In genomic region chr5:129113867-129114266, GRCh38 we compare ENCODE assay signal across 25 cellular contexts. TPM values are rescaled to one million over a fixed set of nuclear protein-coding genes. Genes with fewer than 3 reads are reported as not detected.
DNase-seq lines count a peak whose midpoint lies in the region; FAIRE-seq and TF ChIP-seq lines count a peak whose summit lies in the region.
"Had no signal": no experiment of that assay in that cellular context is flagged by ENCODE, and none has a peak within 500 bp of the region (broad histone marks: within the 10 kb centered on the region; RNA-seq: fewer than 3 reads in every experiment).

No MANE protein-coding gene starts in this region.

- H3K27ac Mint-ChIP-seq in mesothelial cell of epicardium, result no peak overlapping the region
- H3K27ac Mint-ChIP-seq: activated naive CD4-positive, alpha-beta T cell treated with anti-CD3 and anti-CD28 coated beads, Interleukin-2, amount 10 ng/mL, durations not matched to agents 7 days and 5 days had no signal

- no peak overlapping the region for H3K4me3 Mint-ChIP-seq in mesothelial cell of epicardium
- H3K4me3 Mint-ChIP-seq: activated naive CD4-positive, alpha-beta T cell treated with anti-CD3 and anti-CD28 coated beads, Interleukin-2, amount 10 ng/mL, durations not matched to agents 7 days and 5 days; activated T-cell treated with anti-CD3 and anti-CD28 coated beads, Interleukin-2, amount 50 U/mL, for 4 hours; effector memory CD8-positive, alpha-beta T cell had no signal

- peaks cover 29% of the 10 kb centered on the region for H3K4me1 Mint-ChIP-seq in mesothelial cell of epicardium
- H3K4me1 Mint-ChIP-seq: activated naive CD4-positive, alpha-beta T cell treated with anti-CD3 and anti-CD28 coated beads, Interleukin-2, amount 10 ng/mL, durations not matched to agents 7 days and 5 days had no signal

- DNase-seq in cardiac fibroblast (ENCODE audit: low read depth in 2 of 2) (no peak), mesothelial cell of epicardium (ENCODE audit: low spot score in 2 of 2, unreplicated experiment in 2 of 2) (no peak), GF-D8 (lab: John Stamatoyannopoulos, UW) (no peak), DMS79 treated with DMSO at 0.1 percent for 48 hours (lab: John Stamatoyannopoulos, UW) (no peak), 8988T (no peak), cerebellar nuclear complex (lab: John Stamatoyannopoulos, UW) (no peak)
- DNase-seq: activated CD8-positive, alpha-beta memory T cell treated with anti-CD3 and anti-CD28 coated beads for 24 hours; activated naive CD4-positive, alpha-beta T cell treated with anti-CD3 and anti-CD28 coated beads, Interleukin-2, amount 10 ng/mL, durations not matched to agents 7 days and 5 days; activated T-cell treated with anti-CD3 and anti-CD28 coated beads, Interleukin-2, amount 50 U/mL, for 4 hours; CD8-positive, alpha-beta memory T cell; effector memory CD8-positive, alpha-beta T cell; GOT3; heart right ventricle; KBM-7; lower lobe of right lung; NCI-H187; NCI-H226; NCI-H774; Peyer's patch; sigmoid colon; T-helper 9 cell had no signal

- H3K4me3 ChIP-seq in cardiac fibroblast (replicated peaks in 1 of 2; ENCODE audit: low read depth in 2 of 2, low read length in 2 of 2), result no peak overlapping the region
- H3K4me3 ChIP-seq: ascending aorta, heart right ventricle, lower lobe of right lung, Peyer's patch, sigmoid colon had no signal

- H3K27me3 Mint-ChIP-seq in mesothelial cell of epicardium (ENCODE audit: low read depth), result no peaks in the 10 kb centered on the region
- H3K27me3 Mint-ChIP-seq: activated naive CD4-positive, alpha-beta T cell treated with anti-CD3 and anti-CD28 coated beads, Interleukin-2, amount 10 ng/mL, durations not matched to agents 7 days and 5 days; CD8-positive, alpha-beta memory T cell; effector memory CD8-positive, alpha-beta T cell had no signal

- H3K36me3 Mint-ChIP-seq in mesothelial cell of epicardium, result peaks cover 9% of the 10 kb centered on the region

- FAIRE-seq in A204.1 (lab: Jason Lieb, UNC), result peak; percentile 95
- FAIRE-seq: GM12891 had no signal

- H3K9me3 Mint-ChIP-seq in mesothelial cell of epicardium, result no peaks in the 10 kb centered on the region
- H3K9me3 Mint-ChIP-seq: activated naive CD4-positive, alpha-beta T cell treated with anti-CD3 and anti-CD28 coated beads, Interleukin-2, amount 10 ng/mL, durations not matched to agents 7 days and 5 days; activated T-cell treated with anti-CD3 and anti-CD28 coated beads, Interleukin-2, amount 50 U/mL, for 4 hours; CD8-positive, alpha-beta memory T cell; effector memory CD8-positive, alpha-beta T cell had no signal

- TF ChIP-seq CTCF in LNCAP (IDR thresholded peaks at IDR 0.05) (peak; percentile 54), cardiac fibroblast (IDR thresholded peaks at IDR 0.05; ENCODE audit: low read depth, low read length) (peak; percentile 21), mesothelial cell of epicardium (IDR thresholded peaks at IDR 0.05; ENCODE audit: unreplicated experiment) (peak; percentile 19)

RNA-seq across cellular contexts. Expression of gene ISOC1, which starts 19.3 kb away (rescaled TPM):
- 31.2 to 32.7 TPM (median 32.5 TPM) in 3 replicates for total RNA-seq in mesothelial cell of epicardium
